In the genomic region with DNA sequence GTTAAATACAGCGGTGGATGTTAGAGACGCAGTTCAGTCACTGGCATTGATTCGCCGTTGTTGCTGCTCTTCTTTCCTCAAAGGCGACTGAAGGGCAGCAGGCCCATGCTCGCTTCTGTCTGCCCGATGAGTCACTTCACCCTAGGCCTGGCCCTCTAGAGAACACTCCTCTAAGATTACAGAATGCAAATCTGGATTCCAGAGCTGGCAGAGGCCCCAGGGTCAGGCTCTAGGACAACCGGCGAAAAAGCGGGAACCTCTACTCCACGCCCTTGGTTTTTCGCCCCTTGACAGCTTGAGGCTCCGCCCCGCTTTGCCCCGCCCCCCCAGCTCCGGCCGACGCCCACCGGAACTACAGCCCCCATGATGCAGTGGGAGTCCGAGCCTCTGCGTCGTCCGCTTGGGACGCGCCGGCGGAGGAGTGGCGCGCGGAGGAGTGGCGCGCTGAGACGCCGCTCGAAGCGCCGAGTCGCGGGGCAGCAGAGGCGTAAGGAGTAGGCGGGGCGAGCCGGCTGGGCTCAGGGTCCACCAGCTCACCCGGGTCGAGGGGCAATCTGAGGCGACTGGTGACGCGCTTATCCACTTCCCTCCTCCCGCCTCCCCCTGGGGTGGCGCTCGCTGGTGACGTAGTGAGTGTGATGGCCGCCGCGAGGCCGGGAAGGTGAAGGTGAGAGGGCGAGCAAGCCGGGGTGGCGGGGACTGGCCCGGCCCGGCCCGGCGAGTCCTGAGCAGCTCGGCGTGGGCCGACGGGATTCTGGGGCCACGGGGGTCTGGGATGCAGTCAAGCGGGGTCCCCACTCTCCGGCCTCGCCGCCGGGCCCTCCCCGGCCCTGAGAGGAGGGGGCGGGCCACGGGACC, we compare ENCODE assay signal across 8 cellular contexts. TPM values are rescaled to one million over a fixed set of nuclear protein-coding genes. Genes with fewer than 3 reads are reported as not detected.
A peak's percentile ranks its signal among the peaks of the same experiment; 100 is the strongest.
DNase-seq lines count a peak whose midpoint lies in the region; ATAC-seq, FAIRE-seq and TF ChIP-seq lines count a peak whose summit lies in the region.

A gene (plus strand): TSS at position 627 of the 858 bp plus-strand sequence. CDS start 8,725 bp downstream, outside the sequence.

- H3K4me2 ChIP-seq in mammary epithelial cell (ENCODE audit: insufficient read depth, low read depth, low read length) = peak within 1 kb of the TSS; percentile 92

- peaks cover 57% of the 10 kb centered on the region for H3K79me2 ChIP-seq in mammary epithelial cell (ENCODE audit: insufficient read depth, low read length)

- H3K36me3 ChIP-seq in WERI-Rb-1 (peaks cover 40% of the 10 kb centered on the region), mammary epithelial cell (ENCODE audit: insufficient read depth, low read length) (peaks cover 23% of the 10 kb centered on the region), iPS-20b (ENCODE audit: insufficient read depth, low read depth, low read length) (peaks cover 35% of the 10 kb centered on the region), small intestine (ENCODE audit: control insufficient read depth in 2 of 2, insufficient read depth in 2 of 2, low read length in 2 of 2) (peaks cover 0 to 2% of the 10 kb centered on the region in 2 donors)

- 2% methylated on average over 10 of the region's 76 CpGs for WGBS in mammary epithelial cell (ENCODE audit: low coverage, missing lambda C conversion rate)
- WGBS in small intestine, 3 donors = 0% methylated on average over 51 to 76 of the region's 76 CpGs

- CTCF ChIA-PET in mammary epithelial cell (lab: Charles Lee; ENCODE audit: low non-redundant PET) = interaction anchor here (0.5 to 0.6 kb wide), 2 partner anchors 34 to 315 kb away, joined by 5 to 22 read pairs; no protein-coding TSS in a partner anchor

- no TSS peak for BruUV-seq in mammary epithelial cell (replicated peaks; lab: Mats Ljungman, UMichigan)

- H3K27ac ChIP-seq in WERI-Rb-1 = peak within 1 kb of the TSS; percentile 96
- peak within 1 kb of the TSS; percentile 91 for H3K27ac ChIP-seq in mammary epithelial cell (ENCODE audit: insufficient read depth, low read depth, low read length)
- peak within 1 kb of the TSS; percentile 51 for H3K27ac ChIP-seq in iPS-20b (ENCODE audit: low read length)
- peak within 1 kb of the TSS; percentile 94 to 95 for H3K27ac ChIP-seq in small intestine (ENCODE audit: low read depth in 1 of 2, low read length in 1 of 2)

- H3K27me3 ChIP-seq in WERI-Rb-1 (ENCODE audit: insufficient read depth, low read depth, severe bottlenecking) (no peaks in the 10 kb centered on the region), mammary epithelial cell (ENCODE audit: insufficient read depth, low read length) (no peaks in the 10 kb centered on the region), iPS-20b (ENCODE audit: insufficient read depth, low read length) (no peaks in the 10 kb centered on the region), small intestine (ENCODE audit: control insufficient read depth in 2 of 2, insufficient read depth in 2 of 2, low read length in 2 of 2) (no peaks in the 10 kb centered on the region)

- intact Hi-C loops in mammary epithelial cell (cut with micrococcal nuclease) = loop anchor here (1.0 to 5.0 kb wide), 3 partner anchors 35 to 71 kb away; a partner anchor contains a TSS

- DNase-seq in ACHN (peak; percentile 95), NCI-H2227 (lab: John Stamatoyannopoulos, UW; ENCODE audit: unreplicated experiment) (peak; percentile 99), WERI-Rb-1 (peak; percentile 98), mammary epithelial cell (peak; percentile 98), small intestine (peak; percentile 98)

- in situ Hi-C loops in ACHN (cut with HindIII; ENCODE audit: low pct_ligation_motif_present, low pct_unique_long_range_greater_than_20kb, low sequenced_read_pairs) (no loop called here), mammary epithelial cell (cut with MboI; ENCODE audit: low sequenced_read_pairs in 2 of 2) (no loop called here)

- ATAC-seq in GM18873 (IDR thresholded peaks at IDR 0.05; ENCODE audit: low FRiP score, unreplicated experiment) (peak; percentile 81), HG03139 (IDR thresholded peaks at IDR 0.05; ENCODE audit: unreplicated experiment) (peak; percentile 88)

- H3K4me3 ChIP-seq in WERI-Rb-1 (ENCODE audit: low read depth, low read length) (peak within 1 kb of the TSS; percentile 58), mammary epithelial cell (replicated peaks in 1 of 3; ENCODE audit: insufficient read depth in 1 of 3, low read depth in 2 of 3, low read length in 3 of 3) (peak within 1 kb of the TSS; percentile 67 to 95 (median 89)), iPS-20b (ENCODE audit: low read length) (peak within 1 kb of the TSS; percentile 99), small intestine (ENCODE audit: low read depth in 1 of 2, low read length in 2 of 2) (peak within 1 kb of the TSS; percentile 82 to 93)

- H3K9ac ChIP-seq in mammary epithelial cell (ENCODE audit: insufficient read depth, low read length) (peak within 1 kb of the TSS; percentile 99), iPS-20b (ENCODE audit: low read depth, low read length) (peak within 1 kb of the TSS; percentile 97)

- no peak for FAIRE-seq in small intestine (lab: Jason Lieb, UNC)

- dilution Hi-C loops in mammary epithelial cell (cut with HindIII; ENCODE audit: low sequenced_read_pairs) = loop anchor here (5.0 kb wide), 3 partner anchors 42 to 97 kb away; a partner anchor contains a TSS

- no peaks in the 10 kb centered on the region for H3K9me3 ChIP-seq in WERI-Rb-1 (ENCODE audit: severe bottlenecking)
- no peaks in the 10 kb centered on the region for H3K9me3 ChIP-seq in mammary epithelial cell (replicated peaks; ENCODE audit: insufficient read depth, low read length)
- H3K9me3 ChIP-seq in iPS-20b (ENCODE audit: insufficient read depth, low read depth, low read length) = no peaks in the 10 kb centered on the region
- H3K9me3 ChIP-seq in small intestine (ENCODE audit: control insufficient read depth, low read depth) = no peaks in the 10 kb centered on the region

- H4K20me1 ChIP-seq in mammary epithelial cell (ENCODE audit: insufficient read depth, low read length) = no peaks in the 10 kb centered on the region

- H3K4me1 ChIP-seq in mammary epithelial cell (ENCODE audit: insufficient read depth, low read length) (peaks cover 35% of the 10 kb centered on the region), iPS-20b (ENCODE audit: insufficient read depth, low read length) (peaks cover 4% of the 10 kb centered on the region; the same call in 1 of the 2 replicates), small intestine (ENCODE audit: control insufficient read depth in 2 of 2, insufficient read depth in 1 of 2, low read depth in 1 of 2, low read length in 1 of 2) (peaks cover 3% of the 10 kb centered on the region in 2 donors)

- H2AFZ ChIP-seq in mammary epithelial cell (ENCODE audit: low read depth, low read length) = peak within 1 kb of the TSS; percentile 73

- TF ChIP-seq CTCF in WERI-Rb-1 (IDR thresholded peaks at IDR 0.05; ENCODE audit: low read depth, low read length) (no peak), mammary epithelial cell (conservative IDR thresholded peaks at IDR 0.05 in 1 of 2, IDR thresholded peaks at IDR 0.05 in 1 of 2; ENCODE audit: extremely low read depth in 1 of 2, insufficient read depth in 1 of 2, low read depth in 1 of 2, low read length in 2 of 2) (no peak)

RNA-seq across cellular contexts. Expression of the gene that starts here (rescaled TPM):
- total RNA-seq in mammary epithelial cell = 100 to 1,000 TPM; 106 to 133 TPM
- 91.6 TPM for polyA plus RNA-seq in mammary epithelial cell
- polyA minus RNA-seq in mammary epithelial cell = 189 TPM
- 10 to 100 TPM; 60.3 to 87.0 (median 85.9) TPM for polyA plus RNA-seq in small intestine

Comparison
In these comparisons a context has a peak if more than half of its experiments do, and no peak if none do; other contexts are left out.
1. Peak in every context shown above with its lines: DNase-seq, ATAC-seq, H3K4me3 ChIP-seq and H3K27ac ChIP-seq.